In the genomic region with DNA sequence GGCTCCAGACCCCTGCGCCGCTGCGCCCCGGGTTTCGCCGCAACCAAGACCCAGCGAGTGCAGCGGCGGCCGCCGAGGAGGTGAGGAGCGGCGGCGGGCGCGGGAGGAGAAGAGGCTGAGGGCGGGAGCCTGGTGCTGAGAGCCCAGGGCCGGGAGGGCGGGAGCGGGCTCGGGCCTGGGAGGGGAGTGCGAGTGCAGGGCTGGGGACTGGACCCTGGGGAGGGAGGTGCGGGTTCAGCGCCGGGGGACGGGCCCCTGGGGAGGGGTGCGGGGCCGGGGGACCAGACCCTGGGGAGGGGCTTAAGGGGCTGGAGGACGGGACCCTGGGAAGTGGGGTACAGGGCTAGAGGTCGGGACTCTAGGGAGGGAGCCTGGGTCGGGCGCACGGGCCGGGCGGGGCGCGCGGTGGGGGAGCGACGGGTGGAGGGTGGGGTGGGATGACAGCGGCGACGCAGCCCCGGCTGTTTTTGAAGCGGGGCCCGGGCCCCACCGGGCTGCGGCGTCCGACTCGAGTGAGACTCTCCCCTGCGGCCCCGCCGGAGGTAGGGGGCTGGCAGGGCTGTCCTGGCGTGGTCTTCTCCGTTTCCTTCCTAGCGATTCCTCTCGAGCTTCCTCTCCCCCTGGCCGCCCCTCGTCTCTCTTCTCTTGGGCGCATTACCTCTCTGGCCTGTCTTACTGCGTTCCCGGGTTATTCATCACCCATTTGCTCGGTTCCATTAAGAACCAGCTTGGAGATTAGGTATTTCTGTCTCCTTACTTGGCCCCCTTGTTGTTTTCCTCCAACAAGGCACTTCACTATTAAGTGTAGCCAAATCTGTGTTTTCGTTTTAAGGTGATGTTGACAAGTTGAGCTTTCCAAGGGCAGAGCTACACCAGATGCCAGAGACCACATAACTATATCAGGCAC, we compare ENCODE assay signal across 8 cellular contexts. TPM values are rescaled to one million over a fixed set of nuclear protein-coding genes. Genes with fewer than 3 reads are reported as not detected.
A peak's percentile ranks its signal among the peaks of the same experiment; 100 is the strongest.
DNase-seq lines count a peak whose midpoint lies in the region; ATAC-seq and TF ChIP-seq lines count a peak whose summit lies in the region.

No MANE protein-coding gene starts in this region.

- no peak for TF ChIP-seq POLR2A in ovary (IDR thresholded peaks at IDR 0.05)

- 0 to 1% (median 1%) methylated on average over 27 to 65 of the region's 65 CpGs for WGBS in ovary, 3 donors

- no peaks in the 10 kb centered on the region for H3K36me3 ChIP-seq in ovary

- peak overlapping the region; percentile 33 to 72 for H3K27ac ChIP-seq in ovary

- no peaks in the 10 kb centered on the region for H3K27me3 ChIP-seq in ovary

- peaks cover 4% of the 10 kb centered on the region for H3K4me1 ChIP-seq in ovary (ENCODE audit: insufficient read depth)

- TF ChIP-seq CTCF in ovary (IDR thresholded peaks at IDR 0.05), result no peak

- TF ChIP-seq EP300 in ovary (IDR thresholded peaks at IDR 0.05), result no peak

- peak; percentile 34 for ATAC-seq in GM21737 (IDR thresholded peaks at IDR 0.05; ENCODE audit: unreplicated experiment)

- no peaks in the 10 kb centered on the region for H3K9me3 ChIP-seq in ovary

- intact Hi-C loops in ovary (cut with DNase I), result loop anchor here in 2 of 4 donors (5.0 to 10.0 kb wide), 2 partner anchors 80 to 93 kb away; a partner anchor contains a TSS

- H3K4me3 ChIP-seq in ovary, result peak overlapping the region; percentile 95

- DNase-seq in EH (ENCODE audit: low read depth) (peak; percentile 20), M059J (ENCODE audit: low read depth) (peak; percentile 5), germinal center (ENCODE audit: low spot score) (peak; percentile 53), ovary (peak; percentile 28 to 63 (median 56)), SHP77 (lab: John Stamatoyannopoulos, UW) (no peak), NCI-H187 treated with DMSO at 0.1 percent for 48 hours (lab: John Stamatoyannopoulos, UW) (no peak)
- peak; percentile 79 for DNase-seq in activated effector memory CD4-positive, alpha-beta T cell treated with anti-CD3 and anti-CD28 coated beads, Interleukin-2, amount 50 U/mL, for 16 hours

RNA-seq across cellular contexts. Expression of a gene that starts 0.7 kb away (rescaled TPM):
- 51.7 and 63.5 TPM in 2 replicates for total RNA-seq in M059J (2014; rRNA removed; shearing (Covaris generic))
- total RNA-seq in ovary, result 10 to 100 TPM; 35.8 to 58.6 (median 48.1) TPM
- polyA plus RNA-seq in ovary, result 10 to 100 TPM; 12.4 to 24.0 TPM

Comparison
In these comparisons a context has a peak if more than half of its experiments do, and no peak if none do; other contexts are left out.
1. DNase-seq: peak in EH (single experiment), M059J (single experiment), activated effector memory CD4-positive, alpha-beta T cell treated with anti-CD3 and anti-CD28 coated beads, Interleukin-2, amount 50 U/mL, for 16 hours (single experiment), germinal center (single experiment) and ovary (5 of 5); none in SHP77 (0 of 2) and NCI-H187 treated with DMSO at 0.1 percent for 48 hours (single experiment).